17 cellular contexts compared by ENCODE assay signal in the genomic region with DNA sequence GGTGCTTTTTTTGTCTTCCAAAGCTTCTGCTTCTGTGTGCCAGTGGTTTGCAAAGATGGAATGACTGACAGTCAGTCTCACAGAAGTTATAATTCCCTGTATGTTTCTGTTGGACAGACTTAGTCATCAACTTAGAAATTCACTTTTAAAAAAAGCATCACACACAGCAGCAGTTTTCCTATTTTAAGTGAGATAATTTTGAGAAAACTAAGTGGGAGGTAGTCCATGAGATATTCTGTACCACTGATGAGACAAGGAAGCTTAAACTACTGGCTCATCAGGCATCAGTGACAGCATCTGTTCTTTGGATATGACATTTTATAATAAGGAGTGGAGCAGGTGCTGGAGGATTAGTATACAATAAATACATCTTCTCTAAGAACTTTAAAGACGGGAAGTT. TPM values are rescaled to one million over a fixed set of nuclear protein-coding genes. Genes with fewer than 3 reads are reported as not detected.
DNase-seq lines count a peak whose midpoint lies in the region; ATAC-seq and TF ChIP-seq lines count a peak whose summit lies in the region.
"Had no signal": no experiment of that assay in that cellular context is flagged by ENCODE, and none has a peak within 500 bp of the region (broad histone marks: within the 10 kb centered on the region; RNA-seq: fewer than 3 reads in every experiment).

No MANE protein-coding gene starts in this region.

- peaks cover 99% of the 10 kb centered on the region for H3K36me3 Mint-ChIP-seq in activated T-cell treated with anti-CD3 and anti-CD28 coated beads, Interleukin-2, amount 50 U/mL, for 24 hours (ENCODE audit: low read depth)
- H3K36me3 Mint-ChIP-seq in activated T-cell treated with anti-CD3 and anti-CD28 coated beads, Interleukin-2, amount 50 U/mL, for 4 hours (ENCODE audit: insufficient read depth), result peaks cover 52% of the 10 kb centered on the region
- peaks cover 100% of the 10 kb centered on the region for H3K36me3 Mint-ChIP-seq in stimulated activated effector memory CD8-positive, alpha-beta T cell treated with anti-CD3 and anti-CD28 coated beads, Interleukin-12 subunit alpha, Interleukin-12 subunit beta, amount 100 ng/mL, for 72 hours

- no peaks in the 10 kb centered on the region for H3K9me3 ChIP-seq in hepatocyte (ENCODE audit: low read depth)
- H3K9me3 ChIP-seq: BLaER1 treated with 17β-estradiol and CSF1 and Interleukin-3, amounts not matched to agents 10 nM and 100 nM; HAP-1; MG63 had no signal

- no peaks in the 10 kb centered on the region for H3K27me3 Mint-ChIP-seq in activated T-cell treated with anti-CD3 and anti-CD28 coated beads, Interleukin-2, amount 50 U/mL, for 24 hours
- H3K27me3 Mint-ChIP-seq in activated T-cell treated with anti-CD3 and anti-CD28 coated beads, Interleukin-2, amount 50 U/mL, for 4 hours (ENCODE audit: low read depth), result no peaks in the 10 kb centered on the region

- H3K4me1 ChIP-seq in hepatocyte (ENCODE audit: insufficient read depth), result peaks cover 22% of the 10 kb centered on the region
- H3K4me1 ChIP-seq: HAP-1 had no signal

- no peaks in the 10 kb centered on the region for H3K9me3 Mint-ChIP-seq in activated T-cell treated with anti-CD3 and anti-CD28 coated beads, Interleukin-2, amount 50 U/mL, for 24 hours
- no peaks in the 10 kb centered on the region for H3K9me3 Mint-ChIP-seq in activated T-cell treated with anti-CD3 and anti-CD28 coated beads, Interleukin-2, amount 50 U/mL, for 4 hours
- no peaks in the 10 kb centered on the region for H3K9me3 Mint-ChIP-seq in stimulated activated effector memory CD8-positive, alpha-beta T cell treated with anti-CD3 and anti-CD28 coated beads, Interleukin-12 subunit alpha, Interleukin-12 subunit beta, amount 100 ng/mL, for 72 hours
- H3K9me3 Mint-ChIP-seq: CD8-positive, alpha-beta memory T cell had no signal

- 88% methylated on average over 1 of the region's 1 CpG for WGBS in hepatocyte (ENCODE audit: low lambda C conversion rate, missing lambda C conversion rate)

- ATAC-seq in activated T-cell treated with anti-CD3 and anti-CD28 coated beads, Interleukin-2, amount 50 U/mL, for 4 hours, result no peak
- ATAC-seq in stimulated activated effector memory CD8-positive, alpha-beta T cell treated with anti-CD3 and anti-CD28 coated beads, Interleukin-12 subunit alpha, Interleukin-12 subunit beta, amount 100 ng/mL, for 72 hours, result no peak

- H3K79me2 ChIP-seq in hepatocyte, result peaks cover 6% of the 10 kb centered on the region

- no peak for TF ChIP-seq CTCF in hepatocyte (IDR thresholded peaks at IDR 0.05; ENCODE audit: poor library complexity)

- H2AFZ ChIP-seq in hepatocyte, result no peak overlapping the region

- H3K9me2 ChIP-seq in hepatocyte (replicated peaks; ENCODE audit: insufficient read depth), result no peaks in the 10 kb centered on the region

- H3K4me1 Mint-ChIP-seq in activated T-cell treated with anti-CD3 and anti-CD28 coated beads, Interleukin-2, amount 50 U/mL, for 24 hours (ENCODE audit: low read depth), result peaks cover 15% of the 10 kb centered on the region
- peaks cover 5% of the 10 kb centered on the region for H3K4me1 Mint-ChIP-seq in activated T-cell treated with anti-CD3 and anti-CD28 coated beads, Interleukin-2, amount 50 U/mL, for 4 hours (ENCODE audit: low read depth)
- peaks cover 7% of the 10 kb centered on the region for H3K4me1 Mint-ChIP-seq in stimulated activated effector memory CD8-positive, alpha-beta T cell treated with anti-CD3 and anti-CD28 coated beads, Interleukin-12 subunit alpha, Interleukin-12 subunit beta, amount 100 ng/mL, for 72 hours
- H3K4me1 Mint-ChIP-seq: CD8-positive, alpha-beta memory T cell had no signal

- peak overlapping the region; percentile 23 for H3K27ac Mint-ChIP-seq in activated T-cell treated with anti-CD3 and anti-CD28 coated beads, Interleukin-2, amount 50 U/mL, for 24 hours
- peak overlapping the region; percentile 82 for H3K27ac Mint-ChIP-seq in stimulated activated effector memory CD8-positive, alpha-beta T cell treated with anti-CD3 and anti-CD28 coated beads, Interleukin-12 subunit alpha, Interleukin-12 subunit beta, amount 100 ng/mL, for 72 hours

- no peak overlapping the region for H3K4me3 Mint-ChIP-seq in activated T-cell treated with anti-CD3 and anti-CD28 coated beads, Interleukin-2, amount 50 U/mL, for 24 hours
- H3K4me3 Mint-ChIP-seq in activated T-cell treated with anti-CD3 and anti-CD28 coated beads, Interleukin-2, amount 50 U/mL, for 4 hours, result no peak overlapping the region
- H3K4me3 Mint-ChIP-seq in stimulated activated effector memory CD8-positive, alpha-beta T cell treated with anti-CD3 and anti-CD28 coated beads, Interleukin-12 subunit alpha, Interleukin-12 subunit beta, amount 100 ng/mL, for 72 hours, result no peak overlapping the region
- H3K4me3 Mint-ChIP-seq: CD8-positive, alpha-beta memory T cell had no signal

- H3K27ac ChIP-seq in caudate nucleus (ENCODE audit: low read depth, low read length), result peak overlapping the region; percentile 65
- H3K27ac ChIP-seq in hepatocyte, result no peak overlapping the region

- no peak overlapping the region for H3K4me2 ChIP-seq in hepatocyte

- H3K27me3 ChIP-seq in hepatocyte, result no peaks in the 10 kb centered on the region
- H3K27me3 ChIP-seq: BLaER1 treated with 17β-estradiol and CSF1 and Interleukin-3, amounts not matched to agents 10 nM and 100 nM; MG63 had no signal

- peaks cover 4% of the 10 kb centered on the region for H3K36me3 ChIP-seq in hepatocyte (replicated peaks; ENCODE audit: insufficient read depth, low read depth)

- H3K4me3 ChIP-seq in hepatocyte, result no peak overlapping the region
- H3K4me3 ChIP-seq: BLaER1 treated with 17β-estradiol and CSF1 and Interleukin-3, amounts not matched to agents 10 nM and 100 nM; HAP-1; MG63 had no signal

- no peaks in the 10 kb centered on the region for H4K20me1 ChIP-seq in hepatocyte (ENCODE audit: insufficient read depth, poor library complexity, severe bottlenecking)

- DNase-seq in activated T-cell treated with anti-CD3 and anti-CD28 coated beads, Interleukin-2, amount 50 U/mL, for 24 hours, result no peak
- DNase-seq in activated T-cell treated with anti-CD3 and anti-CD28 coated beads, Interleukin-2, amount 50 U/mL, for 4 hours, result no peak
- DNase-seq in NCI-H82 (lab: John Stamatoyannopoulos, UW), result peak; percentile 38
- peak in 2 of 61 donors; percentile 77 to 84 for DNase-seq in caudate nucleus (lab: John Stamatoyannopoulos, UW)
- no peak for DNase-seq in stimulated activated effector memory CD8-positive, alpha-beta T cell treated with anti-CD3 and anti-CD28 coated beads, Interleukin-12 subunit alpha, Interleukin-12 subunit beta, amount 100 ng/mL, for 72 hours (ENCODE audit: low spot score in 2 of 2)
- DNase-seq in hepatocyte (ENCODE audit: low spot score), result no peak
- DNase-seq in iPS-NIHi11 (ENCODE audit: low spot score), result no peak
- DNase-seq in NCI-H2107 treated with DMSO at 0.1 percent for 48 hours (lab: John Stamatoyannopoulos, UW; ENCODE audit: unreplicated experiment), result no peak
- DNase-seq: CD8-positive, alpha-beta memory T cell; DMS79 treated with DMSO at 0.1 percent for 48 hours; MG63; NCI-H1092; NCI-H146; NCI-H2081; NCI-H510A treated with DMSO at 0.1 percent for 48 hours had no signal

RNA-seq across cellular contexts. Expression of a gene that starts 20.0 kb away (rescaled TPM):
- total RNA-seq in activated T-cell treated with anti-CD3 and anti-CD28 coated beads, Interleukin-2, amount 50 U/mL, for 4 hours, result 10 to 100 TPM; 70.0 to 80.0 (median 78.3) TPM
- 59.8 and 61.4 TPM in 2 replicates for total RNA-seq in hepatocyte
- 77.7 and 97.0 TPM in 2 replicates for polyA plus RNA-seq in hepatocyte

RNA-seq across cellular contexts. Expression of a gene that starts 30.6 kb away (rescaled TPM):
- 100 to 1,000 TPM; 144 to 154 (median 147) TPM for total RNA-seq in activated T-cell treated with anti-CD3 and anti-CD28 coated beads, Interleukin-2, amount 50 U/mL, for 4 hours
- total RNA-seq in hepatocyte, result 73.6 and 86.3 TPM in 2 replicates
- polyA plus RNA-seq in hepatocyte, result 50.1 and 61.7 TPM in 2 replicates

RNA-seq across cellular contexts. Expression of a gene that starts 33.3 kb away (rescaled TPM):
- 10 to 100 TPM; 33.4 to 35.8 (median 34.2) TPM for total RNA-seq in activated T-cell treated with anti-CD3 and anti-CD28 coated beads, Interleukin-2, amount 50 U/mL, for 4 hours
- total RNA-seq in hepatocyte, result 37.5 and 40.8 TPM in 2 replicates
- polyA plus RNA-seq in hepatocyte, result 55.0 and 57.2 TPM in 2 replicates

RNA-seq across cellular contexts. Expression of a gene that starts 56.2 kb away (rescaled TPM):
- total RNA-seq in activated T-cell treated with anti-CD3 and anti-CD28 coated beads, Interleukin-2, amount 50 U/mL, for 4 hours, result under 1 TPM; 0.26 to 0.91 (median 0.79) TPM
- total RNA-seq in hepatocyte, result 0.52 and 0.53 TPM in 2 replicates
- 0.75 and 0.76 TPM in 2 replicates for polyA plus RNA-seq in hepatocyte
